In genomic region chr5:88452820-88453219, GRCh38 we compare ENCODE assay signal across 21 cellular contexts.
DNase-seq lines count a peak whose midpoint lies in the region; ATAC-seq and TF ChIP-seq lines count a peak whose summit lies in the region.
"Had no signal": no experiment of that assay in that cellular context is flagged by ENCODE, and none has a peak within 500 bp of the region (broad histone marks: within the 10 kb centered on the region; RNA-seq: fewer than 3 reads in every experiment).

No MANE protein-coding gene starts in this region.

- H3K9me3 Mint-ChIP-seq in neural progenitor cell (no peaks in the 10 kb centered on the region), natural killer cell (no peaks in the 10 kb centered on the region)
- H3K9me3 Mint-ChIP-seq: H9 had no signal

- DNase-seq in HCT116 (ENCODE audit: low read depth, low spot score) (no peak), RKO (ENCODE audit: low spot score) (peak; percentile 19), epithelial cell of esophagus (ENCODE audit: low read depth) (peak; percentile 29), neural progenitor cell (ENCODE audit: low spot score) (peak; percentile 27), natural killer cell (no peak), T-helper 9 cell (no peak)
- DNase-seq: activated CD8-positive, alpha-beta memory T cell treated with anti-CD3 and anti-CD28 coated beads, Interleukin-2, amount 50 U/mL, for 48 hours; activated gamma-delta T cell treated with Interleukin-2 at 50 U/mL for 16 hours; anterior cingulate cortex; colonic mucosa; H9; naive B cell; NCI-H146; posterior cingulate gyrus; SHP77 treated with DMSO at 0.1 percent for 48 hours; small intestine; stimulated activated CD4-positive, alpha-beta T cell treated with anti-CD3 and anti-CD28 coated beads, Interleukin-4, amount 100 ng/mL, for 4 hours; stimulated activated CD8-positive, alpha-beta memory T cell treated with anti-CD3 and anti-CD28 coated beads, Interleukin-4, amount 100 ng/mL, for 48 hours had no signal

- H3K9me2 ChIP-seq in HCT116 (ENCODE audit: insufficient read depth), result no peaks in the 10 kb centered on the region

- no peaks in the 10 kb centered on the region for H3F3A ChIP-seq in neural progenitor cell (ENCODE audit: low read depth)

- H4K20me1 ChIP-seq in HCT116 (ENCODE audit: insufficient read depth), result no peaks in the 10 kb centered on the region
- no peaks in the 10 kb centered on the region for H4K20me1 ChIP-seq in neural progenitor cell (ENCODE audit: low read depth)

- TF ChIP-seq POLR2A in HCT116 (IDR thresholded peaks at IDR 0.05; ENCODE audit: borderline replicate concordance, extremely low read depth, insufficient read depth, insufficient read length), result no peak

- H3K79me2 ChIP-seq in HCT116 (ENCODE audit: insufficient read depth, low read length) (no peaks in the 10 kb centered on the region), neural progenitor cell (ENCODE audit: low read depth) (no peaks in the 10 kb centered on the region)

- H3K27ac Mint-ChIP-seq in neural progenitor cell (no peak overlapping the region), natural killer cell (no peak overlapping the region)
- H3K27ac Mint-ChIP-seq: H9 had no signal

- no TSS peak for BruUV-seq in HCT116 (replicated peaks; lab: Mats Ljungman, UMichigan)

- no peak for ATAC-seq in HCT116
- ATAC-seq in GM18867 (IDR thresholded peaks at IDR 0.05; ENCODE audit: unreplicated experiment), result no peak
- no peak for ATAC-seq in natural killer cell

- RAD21 ChIA-PET in HCT116 (lab: Charles Lee; ENCODE audit: low non-redundant PET in 1 of 2, low total read pairs in 2 of 2, uncharacterized antibody in 2 of 2, unreplicated experiment in 2 of 2), result no interaction called here

- no peak overlapping the region for H3K4me3 ChIP-seq in HCT116 (replicated peaks in 1 of 2; ENCODE audit: low read depth in 1 of 2, low read length in 2 of 2)
- H3K4me3 ChIP-seq in epithelial cell of esophagus (ENCODE audit: low read length), result no peak overlapping the region
- no peak overlapping the region for H3K4me3 ChIP-seq in neural progenitor cell
- H3K4me3 ChIP-seq: colonic mucosa, lung had no signal

- TF ChIP-seq CTCF in HCT116 (IDR thresholded peaks at IDR 0.05 in 2 of 3, conservative IDR thresholded peaks at IDR 0.05 in 1 of 3; ENCODE audit: borderline replicate concordance in 1 of 3, insufficient read depth in 1 of 3, low read depth in 2 of 3, low read length in 2 of 3) (no peak), epithelial cell of esophagus (IDR thresholded peaks at IDR 0.05; ENCODE audit: insufficient read depth, low read depth, low read length, missing control alignments) (no peak), neural progenitor cell (IDR thresholded peaks at IDR 0.05) (no peak), natural killer cell (IDR thresholded peaks at IDR 0.05) (no peak)

- H3K4me3 Mint-ChIP-seq in neural progenitor cell (no peak overlapping the region), natural killer cell (no peak overlapping the region)
- H3K4me3 Mint-ChIP-seq: H9, naive B cell had no signal

- H3K4me1 ChIP-seq in HCT116 (ENCODE audit: control insufficient read depth in 1 of 2, insufficient read depth in 2 of 2, low read length in 2 of 2), result no peaks in the 10 kb centered on the region
- H3K4me1 ChIP-seq in neural progenitor cell, result no peaks in the 10 kb centered on the region
- H3K4me1 ChIP-seq: colonic mucosa had no signal

- CTCF ChIA-PET in HCT116 (lab: Charles Lee), result no interaction called here

- H3K9me3 ChIP-seq in HCT116 (ENCODE audit: control insufficient read depth in 1 of 2, insufficient read depth in 1 of 2, low read depth in 1 of 2, low read length in 2 of 2) (no peaks in the 10 kb centered on the region), neural progenitor cell (ENCODE audit: low read depth) (no peaks in the 10 kb centered on the region)
- H3K9me3 ChIP-seq: colonic mucosa had no signal

- H3K4me2 ChIP-seq in HCT116 (ENCODE audit: low read length) (no peak overlapping the region), neural progenitor cell (no peak overlapping the region)

- H3K36me3 Mint-ChIP-seq in neural progenitor cell (no peaks in the 10 kb centered on the region), natural killer cell (no peaks in the 10 kb centered on the region)
- H3K36me3 Mint-ChIP-seq: naive B cell had no signal

- H3K36me3 ChIP-seq in HCT116 (ENCODE audit: control insufficient read depth in 1 of 2, insufficient read depth in 2 of 2, low read length in 2 of 2) (no peaks in the 10 kb centered on the region), neural progenitor cell (no peaks in the 10 kb centered on the region)
- H3K36me3 ChIP-seq: colonic mucosa had no signal

- POLR2A ChIA-PET in HCT116 (lab: Charles Lee), result no interaction called here

- H3K27ac ChIP-seq in HCT116 (ENCODE audit: low read depth, low read length) (no peak overlapping the region), neural progenitor cell (no peak overlapping the region)
- H3K27ac ChIP-seq: colonic mucosa, epithelial cell of prostate had no signal

- H2AFZ ChIP-seq in HCT116 (ENCODE audit: low read depth, low read length, poor library complexity, severe bottlenecking) (no peak overlapping the region), neural progenitor cell (replicated peaks) (no peak overlapping the region)

- TF ChIP-seq RAD21 in HCT116 (IDR thresholded peaks at IDR 0.05; ENCODE audit: low read depth), result no peak

- no peaks in the 10 kb centered on the region for H3K4me1 Mint-ChIP-seq in neural progenitor cell
- no peaks in the 10 kb centered on the region for H3K4me1 Mint-ChIP-seq in natural killer cell
- H3K4me1 Mint-ChIP-seq: naive B cell had no signal

- no peak overlapping the region for H3K9ac ChIP-seq in HCT116 (ENCODE audit: low read length)
- no peak overlapping the region for H3K9ac ChIP-seq in neural progenitor cell

- intact Hi-C loops in HCT116 (cut with micrococcal nuclease) (no loop called here), natural killer cell (cut with micrococcal nuclease) (no loop called here)

- H3K27me3 Mint-ChIP-seq in neural progenitor cell (ENCODE audit: insufficient read depth, low read depth), result peaks cover 2% of the 10 kb centered on the region
- peaks cover 5 to 19% of the 10 kb centered on the region in 2 donors for H3K27me3 Mint-ChIP-seq in natural killer cell (ENCODE audit: low read depth in 2 of 2)

- H3K27me3 ChIP-seq in HCT116 (ENCODE audit: insufficient read depth, low read length) (no peaks in the 10 kb centered on the region), neural progenitor cell (no peaks in the 10 kb centered on the region)
- H3K27me3 ChIP-seq: colonic mucosa had no signal

TF ChIP-seq in HCT116, 20 proteins besides CTCF, POLR2A, EP300 and RAD21:
- TF ChIP-seq POLR2AphosphoS5 (IDR thresholded peaks at IDR 0.05; ENCODE audit: low read depth, low read length) (no peak), SP1 (IDR thresholded peaks at IDR 0.05; ENCODE audit: low read depth) (no peak), CBX3 (IDR thresholded peaks at IDR 0.05; ENCODE audit: low read depth) (no peak), ZNF274 (IDR thresholded peaks at IDR 0.05; ENCODE audit: low read depth, low read length) (no peak), FOSL1 (IDR thresholded peaks at IDR 0.05; ENCODE audit: low read depth) (no peak), SRF (IDR thresholded peaks at IDR 0.05; ENCODE audit: low read depth) (no peak), EZH2phosphoT487 (IDR thresholded peaks at IDR 0.05; ENCODE audit: borderline replicate concordance) (no peak), REST (IDR thresholded peaks at IDR 0.05; ENCODE audit: low read depth) (peak; percentile 70)

Comparison
In these comparisons a context has a peak if more than half of its experiments do, and no peak if none do; other contexts are left out.
1. DNase-seq: peak in RKO (single experiment), epithelial cell of esophagus (single experiment) and neural progenitor cell (single experiment); none in HCT116 (single experiment), natural killer cell (single experiment) and T-helper 9 cell (single experiment).